In the genomic region with DNA sequence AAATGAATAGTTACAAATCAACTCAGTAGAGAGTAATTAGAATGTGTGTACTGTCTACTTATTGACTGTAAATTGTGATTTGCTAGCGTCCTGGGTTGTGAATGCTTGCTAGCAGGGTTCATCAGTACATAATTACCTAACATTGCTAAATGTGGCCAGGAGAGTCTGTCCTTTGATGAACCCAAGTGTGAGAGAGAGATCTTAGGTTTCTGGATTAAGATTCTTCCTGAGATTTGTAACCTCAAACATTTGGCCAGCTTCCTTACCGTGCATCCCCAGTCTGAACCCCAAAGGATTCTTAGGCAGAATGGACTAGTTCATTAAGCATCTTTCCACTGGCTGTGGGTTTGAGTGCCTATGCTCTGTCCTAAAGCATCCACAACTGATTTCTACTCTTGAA, we compare ENCODE assay signal across 24 cellular contexts.
A peak's percentile ranks its signal among the peaks of the same experiment; 100 is the strongest.
DNase-seq lines count a peak whose midpoint lies in the region; TF ChIP-seq lines count a peak whose summit lies in the region.
"Had no signal": no experiment of that assay in that cellular context is flagged by ENCODE, and none has a peak within 500 bp of the region (broad histone marks: within the 10 kb centered on the region; RNA-seq: fewer than 3 reads in every experiment).

No MANE protein-coding gene starts in this region.

- H3K36me3 ChIP-seq in WERI-Rb-1 (no peaks in the 10 kb centered on the region), adrenal gland (replicated peaks in 1 of 2) (no peaks in the 10 kb centered on the region)
- H3K36me3 ChIP-seq: BLaER1 had no signal

- H3K4me3 ChIP-seq in WERI-Rb-1 (ENCODE audit: low read depth, low read length) = no peak overlapping the region
- H3K4me3 ChIP-seq in fibroblast of mammary gland (ENCODE audit: control insufficient read depth, low read depth, low read length) = no peak overlapping the region
- no peak overlapping the region for H3K4me3 ChIP-seq in adrenal gland
- H3K4me3 ChIP-seq: BLaER1, SK-N-MC had no signal

- WGBS in adrenal gland, 4 donors = 87 to 94% (median 92%) methylated on average over 2 of the region's 2 CpGs

- no peaks in the 10 kb centered on the region for H3K27me3 ChIP-seq in WERI-Rb-1 (ENCODE audit: insufficient read depth, low read depth, severe bottlenecking)
- no peaks in the 10 kb centered on the region for H3K27me3 ChIP-seq in adrenal gland
- H3K27me3 ChIP-seq: BLaER1 had no signal

- intact Hi-C loops in adrenal gland (cut with DNase I) = no loop called here

- TF ChIP-seq CTCF in WERI-Rb-1 (IDR thresholded peaks at IDR 0.05; ENCODE audit: low read depth, low read length) (no peak), fibroblast of mammary gland (conservative IDR thresholded peaks at IDR 0.05; ENCODE audit: control insufficient read depth, insufficient read depth, low read depth, low read length) (no peak), adrenal gland (IDR thresholded peaks at IDR 0.05) (no peak)

- no peak for TF ChIP-seq POLR2A in adrenal gland (IDR thresholded peaks at IDR 0.05)

- DNase-seq in M059J (ENCODE audit: low read depth) = peak; percentile 84
- DNase-seq in WERI-Rb-1 = peak; percentile 9
- DNase-seq in fibroblast of mammary gland (ENCODE audit: low read depth) = peak; percentile 27
- DNase-seq in OCI-M2 (lab: John Stamatoyannopoulos, UW; ENCODE audit: unreplicated experiment) = no peak
- no peak for DNase-seq in cerebellum (ENCODE audit: low spot score)
- DNase-seq in adrenal gland = no peak
- no peak for DNase-seq in activated CD8-positive, alpha-beta memory T cell treated with anti-CD3 and anti-CD28 coated beads, Interleukin-2, amount 50 U/mL, for 4 hours
- DNase-seq: CD4-positive, alpha-beta T cell; COR-L47; DMS 273 treated with DMSO at 0.1 percent for 48 hours; DMS79 treated with DMSO at 0.1 percent for 48 hours; Kasumi-1; MM.1S; NCI-H1092; NCI-H1436; NCI-H1930; NCI-H345; NCI-H524; NCI-H774; OCI-M1; SHP77 treated with DMSO at 0.1 percent for 48 hours had no signal

- peaks cover 7 to 39% of the 10 kb centered on the region in 2 donors for H3K4me1 ChIP-seq in adrenal gland (replicated peaks in 1 of 2)

- H3K27ac ChIP-seq in WERI-Rb-1 (no peak overlapping the region), adrenal gland (no peak overlapping the region)
- H3K27ac ChIP-seq: BLaER1, RWPE1, SK-N-MC had no signal

- H3K9me3 ChIP-seq in WERI-Rb-1 (ENCODE audit: severe bottlenecking) = no peaks in the 10 kb centered on the region
- H3K9me3 ChIP-seq in adrenal gland (replicated peaks in 1 of 3) = no peaks in the 10 kb centered on the region

Comparison
In these comparisons a context has a peak if more than half of its experiments do, and no peak if none do; other contexts are left out.
1. DNase-seq: peak in M059J (single experiment), WERI-Rb-1 (single experiment) and fibroblast of mammary gland (single experiment); none in OCI-M2 (single experiment), cerebellum (single experiment), adrenal gland (0 of 7) and activated CD8-positive, alpha-beta memory T cell treated with anti-CD3 and anti-CD28 coated beads, Interleukin-2, amount 50 U/mL, for 4 hours (single experiment).